ENCODE assay signal across 12 cellular contexts in genomic region chr16:81841709-81842108, GRCh38.
DNase-seq lines count a peak whose midpoint lies in the region; ATAC-seq and TF ChIP-seq lines count a peak whose summit lies in the region.
"Had no signal": no experiment of that assay in that cellular context is flagged by ENCODE, and none has a peak within 500 bp of the region (broad histone marks: within the 10 kb centered on the region; RNA-seq: fewer than 3 reads in every experiment).

No MANE protein-coding gene starts in this region.

- no peaks in the 10 kb centered on the region for H3K9me2 ChIP-seq in DOHH2 (replicated peaks; ENCODE audit: control insufficient read depth, low read length)

- no peaks in the 10 kb centered on the region for H4K20me1 ChIP-seq in DOHH2 (ENCODE audit: control insufficient read depth, insufficient read depth, low read depth, low read length)

- ATAC-seq in GM19035 (IDR thresholded peaks at IDR 0.05; ENCODE audit: unreplicated experiment): peak; percentile 49
- ATAC-seq in HG02981 (IDR thresholded peaks at IDR 0.05; ENCODE audit: unreplicated experiment): peak; percentile 66
- no peak for ATAC-seq in psoas muscle
- ATAC-seq in foreskin keratinocyte: no peak

- peaks cover 93% of the 10 kb centered on the region for H3K4me1 ChIP-seq in DOHH2 (ENCODE audit: control insufficient read depth, low read length)
- no peaks in the 10 kb centered on the region for H3K4me1 ChIP-seq in psoas muscle
- no peaks in the 10 kb centered on the region for H3K4me1 ChIP-seq in foreskin keratinocyte
- H3K4me1 ChIP-seq: suprapubic skin had no signal

- WGBS in psoas muscle, 3 donors: 33 to 43% (median 37%) methylated on average over 6 of the region's 6 CpGs

- H3F3A ChIP-seq in DOHH2 (ENCODE audit: control insufficient read depth, insufficient read depth): peaks cover 4% of the 10 kb centered on the region

- no peak for TF ChIP-seq CTCF in DOHH2 (IDR thresholded peaks at IDR 0.05; ENCODE audit: low read depth, low read length, poor library complexity, severe bottlenecking)
- no peak for TF ChIP-seq CTCF in psoas muscle (IDR thresholded peaks at IDR 0.05)
- TF ChIP-seq CTCF in foreskin keratinocyte (conservative IDR thresholded peaks at IDR 0.05): no peak

- H3K27me3 ChIP-seq in DOHH2 (ENCODE audit: control insufficient read depth, low read length) (no peaks in the 10 kb centered on the region), psoas muscle (ENCODE audit: insufficient read depth in 3 of 3, low read length in 2 of 3) (no peaks in the 10 kb centered on the region), foreskin keratinocyte (peaks cover 22% of the 10 kb centered on the region)

- peak overlapping the region; percentile 42 for H3K27ac ChIP-seq in DOHH2 (ENCODE audit: low read depth, low read length)
- no peak overlapping the region for H3K27ac ChIP-seq in psoas muscle
- no peak overlapping the region for H3K27ac ChIP-seq in foreskin keratinocyte
- H3K27ac ChIP-seq: suprapubic skin had no signal

- peaks cover 78% of the 10 kb centered on the region for H3K36me3 ChIP-seq in DOHH2 (ENCODE audit: control insufficient read depth, low read length)
- H3K36me3 ChIP-seq in psoas muscle (ENCODE audit: insufficient read depth in 1 of 2, low read depth in 1 of 2): no peaks in the 10 kb centered on the region
- H3K36me3 ChIP-seq: suprapubic skin had no signal

- H3K4me3 ChIP-seq in DOHH2 (ENCODE audit: low read length) (0 out of 2 replicates have a peak overlapping the region, but pooled peaks have one; percentile 6), psoas muscle (no peak overlapping the region)
- H3K4me3 ChIP-seq: suprapubic skin had no signal

- no peaks in the 10 kb centered on the region for H3K9me3 ChIP-seq in DOHH2 (ENCODE audit: control insufficient read depth, insufficient read depth, low read length)
- no peaks in the 10 kb centered on the region for H3K9me3 ChIP-seq in psoas muscle
- H3K9me3 ChIP-seq: suprapubic skin had no signal

- H3K79me2 ChIP-seq in DOHH2 (ENCODE audit: control insufficient read depth, low read length): peaks cover 99% of the 10 kb centered on the region

- peak; percentile 46 for DNase-seq in OCI-M1 (lab: John Stamatoyannopoulos, UW)
- DNase-seq in psoas muscle: no peak
- DNase-seq in foreskin keratinocyte: no peak
- DNase-seq in NCI-H1105 treated with DMSO at 0.1 percent for 48 hours (lab: John Stamatoyannopoulos, UW): no peak
- no peak for DNase-seq in stimulated activated CD4-positive, alpha-beta T cell treated with anti-CD3 and anti-CD28 coated beads, Interleukin-12 subunit alpha, Interleukin-12 subunit beta, amount 100 ng/mL, for 4 hours
- DNase-seq: activated CD4-positive, alpha-beta T cell treated with anti-CD3 and anti-CD28 coated beads, Interleukin-2, amount 50 U/mL, for 48 hours; GOT3; Right ventricle myocardium superior had no signal

- peak overlapping the region; percentile 32 for H3K4me2 ChIP-seq in DOHH2 (ENCODE audit: low read length)

- intact Hi-C loops in psoas muscle (cut with DNase I): no loop called here

Comparison
In these comparisons a context has a peak if more than half of its experiments do, and no peak if none do; other contexts are left out.
1. ATAC-seq: peak in GM19035 (single experiment) and HG02981 (single experiment); none in psoas muscle (0 of 4) and foreskin keratinocyte (single experiment).